8 cellular contexts compared by ENCODE assay signal in genomic region chr7:131105803-131106680, GRCh38.
DNase-seq lines count a peak whose midpoint lies in the region; ATAC-seq, FAIRE-seq and TF ChIP-seq lines count a peak whose summit lies in the region.

No MANE protein-coding gene starts in this region.

- intact Hi-C loops in sciatic nerve (cut with DNase I) = loop anchor here (5.0 kb wide), 1 partner anchor 321 kb away; no protein-coding TSS in a partner anchor

- ATAC-seq in GM21786 (IDR thresholded peaks at IDR 0.05; ENCODE audit: unreplicated experiment) (peak; percentile 26), T-helper 17 cell (peak; percentile 63), sciatic nerve (peak; percentile 66)

- H3K4me2 ChIP-seq in astrocyte (ENCODE audit: low read length) = peak overlapping the region; percentile 93

- H3K27ac ChIP-seq in astrocyte (ENCODE audit: low read depth, low read length) = peak overlapping the region; percentile 50

- H3K4me3 ChIP-seq in astrocyte (ENCODE audit: insufficient read depth, low read depth, low read length) = peak overlapping the region; percentile 69

- no peak for TF ChIP-seq CTCF in astrocyte (IDR thresholded peaks at IDR 0.05; ENCODE audit: insufficient read depth, low read depth, low read length)

- H3K27me3 ChIP-seq in astrocyte (ENCODE audit: insufficient read depth, low read length) = no peaks in the 10 kb centered on the region

- H2AFZ ChIP-seq in astrocyte (ENCODE audit: low read depth, low read length) = peak overlapping the region; percentile 85

- no peaks in the 10 kb centered on the region for H3K27me3 Mint-ChIP-seq in T-helper 17 cell
- H3K27me3 Mint-ChIP-seq in astrocyte (ENCODE audit: low read depth, unreplicated experiment) = no peaks in the 10 kb centered on the region

- DNase-seq in LHCN-M2 (ENCODE audit: low read depth) (peak; percentile 62), T-helper 17 cell (peak; percentile 79 to 87 (median 83)), astrocyte (ENCODE audit: low read depth) (peak; percentile 36), hypothalamus (lab: John Stamatoyannopoulos, UW) (peak in 50 of 51 donors; percentile 25 to 94 (median 81)), sciatic nerve (ENCODE audit: low spot score) (peak; percentile 90), amniotic stem cell (lab: John Stamatoyannopoulos, UW) (no peak)

- FAIRE-seq in astrocyte (lab: Jason Lieb, UNC) = no peak

- H3K27ac Mint-ChIP-seq in T-helper 17 cell = peak overlapping the region; percentile 99
- peak overlapping the region; percentile 90 for H3K27ac Mint-ChIP-seq in astrocyte (ENCODE audit: unreplicated experiment)

- H3K9ac ChIP-seq in ES-I3 (ENCODE audit: low read depth, low read length) (peak overlapping the region; percentile 89), astrocyte (ENCODE audit: low read length) (peak overlapping the region; percentile 88)

- H3K79me2 ChIP-seq in astrocyte (ENCODE audit: insufficient read depth, low read length) = peaks cover 5% of the 10 kb centered on the region

- H3K4me1 Mint-ChIP-seq in T-helper 17 cell (peaks cover 70% of the 10 kb centered on the region), astrocyte (ENCODE audit: low read depth, unreplicated experiment) (peaks cover 40% of the 10 kb centered on the region)

- H4K20me1 ChIP-seq in astrocyte (ENCODE audit: insufficient read depth, low read length) = peaks cover 33% of the 10 kb centered on the region

- H3K9me3 Mint-ChIP-seq in astrocyte (ENCODE audit: unreplicated experiment) = no peaks in the 10 kb centered on the region

- no peaks in the 10 kb centered on the region for H3K9me3 ChIP-seq in ES-I3 (ENCODE audit: control insufficient read depth, insufficient read depth, low read length)
- no peaks in the 10 kb centered on the region for H3K9me3 ChIP-seq in T-helper 17 cell (ENCODE audit: control insufficient read depth, low read length, poor library complexity, severe bottlenecking)
- no peaks in the 10 kb centered on the region for H3K9me3 ChIP-seq in astrocyte (ENCODE audit: insufficient read depth, low read depth, low read length)

- H3K36me3 ChIP-seq in ES-I3 (ENCODE audit: insufficient read depth, low read length) = no peaks in the 10 kb centered on the region
- no peaks in the 10 kb centered on the region for H3K36me3 ChIP-seq in astrocyte (ENCODE audit: insufficient read depth, low read length)

- H3K4me1 ChIP-seq in ES-I3 (ENCODE audit: insufficient read depth, low read length) (peaks cover 17% of the 10 kb centered on the region), astrocyte (ENCODE audit: insufficient read depth, low read length) (peaks cover 36% of the 10 kb centered on the region)

- H3K36me3 Mint-ChIP-seq in T-helper 17 cell (ENCODE audit: low read depth) = peaks cover 23% of the 10 kb centered on the region
- H3K36me3 Mint-ChIP-seq in astrocyte (ENCODE audit: low read depth, unreplicated experiment) = peaks cover 9% of the 10 kb centered on the region

- H3K4me3 Mint-ChIP-seq in T-helper 17 cell (peak overlapping the region; percentile 98), astrocyte (ENCODE audit: unreplicated experiment) (peak overlapping the region; percentile 97)
